ENCODE assay signal across 8 cellular contexts in the genomic region with DNA sequence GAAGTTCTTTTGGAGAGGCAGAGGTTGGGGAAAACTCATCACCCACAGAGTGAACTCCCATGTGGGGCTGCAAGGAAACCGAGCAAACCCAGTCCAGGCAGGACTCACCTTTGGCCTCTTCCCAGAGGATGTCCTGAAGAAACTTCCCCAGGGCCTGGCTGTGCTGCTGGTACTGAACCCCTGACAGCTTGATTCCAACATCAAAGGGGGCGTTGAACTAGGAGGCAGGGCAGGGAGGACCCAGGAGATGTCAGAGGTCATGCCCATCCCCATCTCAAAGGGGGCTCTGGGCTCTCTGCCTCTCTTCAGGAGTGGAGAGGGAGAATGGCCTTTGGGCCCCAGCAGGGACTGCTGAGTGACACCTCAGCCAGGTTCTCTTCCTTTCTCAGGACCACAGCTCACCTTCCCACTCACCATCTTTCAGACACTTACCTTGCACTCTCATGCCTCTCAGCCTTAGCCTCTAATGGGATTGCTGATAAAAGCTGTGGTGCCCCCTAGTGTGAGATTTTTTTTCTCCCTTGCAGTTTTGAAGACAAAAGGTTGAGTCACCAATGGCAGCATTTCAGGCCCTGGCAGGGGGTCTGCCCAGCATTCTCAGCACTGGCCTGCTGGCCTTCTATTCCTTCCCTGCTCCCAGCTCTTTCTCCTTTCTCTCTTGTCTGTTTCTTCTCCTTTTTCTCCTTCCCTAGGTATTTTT. TPM values are rescaled to one million over a fixed set of nuclear protein-coding genes. Genes with fewer than 3 reads are reported as not detected.
DNase-seq lines count a peak whose midpoint lies in the region; TF ChIP-seq lines count a peak whose summit lies in the region.

No MANE protein-coding gene starts in this region.

- H3K36me3 Mint-ChIP-seq in neural progenitor cell: peaks cover 10% of the 10 kb centered on the region

- H3K4me3 Mint-ChIP-seq in neural progenitor cell: no peak overlapping the region

- no peak for TF ChIP-seq EP300 in stomach (IDR thresholded peaks at IDR 0.05)

- DNase-seq in activated gamma-delta T cell treated with Interleukin-2 at 50 U/mL for 16 hours: peak; percentile 32
- no peak for DNase-seq in activated gamma-delta T cell (lab: John Stamatoyannopoulos, UW)
- peak; percentile 20 for DNase-seq in NCI-H524 treated with DMSO at 0.1 percent for 48 hours (lab: John Stamatoyannopoulos, UW)
- peak; percentile 61 for DNase-seq in dedifferentiated amniotic fluid mesenchymal stem cell (ENCODE audit: extremely low spot score)
- DNase-seq in neural progenitor cell (ENCODE audit: low spot score): peak; percentile 53
- DNase-seq in stomach: no peak
- no peak for DNase-seq in NCI-H2196 (lab: John Stamatoyannopoulos, UW; ENCODE audit: unreplicated experiment)
- no peak for DNase-seq in HT-29 (ENCODE audit: low spot score)

- H3K9ac ChIP-seq in neural progenitor cell: no peak overlapping the region

- WGBS in stomach, 5 donors: 14 to 65% (median 49%) methylated on average over 1 to 2 of the region's 2 CpGs

- no peaks in the 10 kb centered on the region for H3F3A ChIP-seq in neural progenitor cell (ENCODE audit: low read depth)

- intact Hi-C loops in stomach (cut with DNase I; ENCODE audit: low total_unique reads): no loop called here

- H2AFZ ChIP-seq in neural progenitor cell (replicated peaks): no peak overlapping the region

- H3K9me3 ChIP-seq in neural progenitor cell (ENCODE audit: low read depth) (no peaks in the 10 kb centered on the region), stomach (no peaks in the 10 kb centered on the region)

- H3K4me1 Mint-ChIP-seq in neural progenitor cell: peaks cover 26% of the 10 kb centered on the region

- H3K27me3 ChIP-seq in neural progenitor cell: no peaks in the 10 kb centered on the region
- H3K27me3 ChIP-seq in stomach: no peaks in the 10 kb centered on the region

- no peak for TF ChIP-seq POLR2A in stomach (IDR thresholded peaks at IDR 0.05)

- H3K27ac ChIP-seq in neural progenitor cell: no peak overlapping the region
- H3K27ac ChIP-seq in stomach: peak overlapping the region in 1 of 5 donors; percentile 10

- peak overlapping the region; percentile 72 for H3K27ac Mint-ChIP-seq in neural progenitor cell

- no peaks in the 10 kb centered on the region for H3K79me2 ChIP-seq in neural progenitor cell (ENCODE audit: low read depth)

- H3K4me1 ChIP-seq in neural progenitor cell: peaks cover 16% of the 10 kb centered on the region
- H3K4me1 ChIP-seq in stomach: peaks cover 12 to 35% (median 17%) of the 10 kb centered on the region in 4 donors

- TF ChIP-seq CTCF in neural progenitor cell (IDR thresholded peaks at IDR 0.05) (no peak), stomach (IDR thresholded peaks at IDR 0.05) (peak in 1 of 7 experiments; percentile 13)

- H3K27me3 Mint-ChIP-seq in neural progenitor cell (ENCODE audit: insufficient read depth, low read depth): peaks cover 2% of the 10 kb centered on the region

- no peak overlapping the region for H3K4me2 ChIP-seq in neural progenitor cell

- no peaks in the 10 kb centered on the region for H3K9me3 Mint-ChIP-seq in neural progenitor cell

- H3K4me3 ChIP-seq in neural progenitor cell: no peak overlapping the region
- H3K4me3 ChIP-seq in stomach: no peak overlapping the region

- H4K20me1 ChIP-seq in neural progenitor cell (ENCODE audit: low read depth): no peaks in the 10 kb centered on the region

- no peaks in the 10 kb centered on the region for H3K36me3 ChIP-seq in neural progenitor cell
- H3K36me3 ChIP-seq in stomach: peaks cover 10 to 78% (median 58%) of the 10 kb centered on the region in 4 donors

RNA-seq across cellular contexts. Expression of a gene that starts 6.0 kb away (rescaled TPM):
- total RNA-seq in neural progenitor cell (ENCODE audit: low replicate concordance): not detected in 2 replicates
- 100 to 1,000 TPM in 2 of 5 donors, 10 to 100 TPM in 1, 1 to 10 TPM in 2; 1.7 to 804 (median 90.2) TPM for total RNA-seq in stomach
- 100 to 1,000 TPM; 379 to 728 (median 383) TPM for polyA plus RNA-seq in stomach
- not detected in 2 replicates for total RNA-seq in HT-29 (2014; rRNA removed; shearing (Covaris generic))

RNA-seq across cellular contexts. Expression of a gene that starts 34.2 kb away (rescaled TPM):
- total RNA-seq in neural progenitor cell (ENCODE audit: low replicate concordance): 61.2 and 91.2 TPM in 2 replicates
- total RNA-seq in stomach: 100 to 1,000 TPM in 2 of 5 donors, 10 to 100 TPM in 3; 79.1 to 120 (median 91.0) TPM
- 100 to 1,000 TPM in 1 of 3 donors, 10 to 100 TPM in 2; 64.0 to 122 (median 99.7) TPM for polyA plus RNA-seq in stomach
- 152 and 162 TPM in 2 replicates for total RNA-seq in HT-29 (2014; rRNA removed; shearing (Covaris generic))

RNA-seq across cellular contexts. Expression of a gene that starts 38.5 kb away (rescaled TPM):
- total RNA-seq in neural progenitor cell (ENCODE audit: low replicate concordance) (11.7 and 14.9 TPM in 2 replicates), stomach (10 to 100 TPM; 15.2 to 37.5 (median 24.6) TPM)
- polyA plus RNA-seq in stomach: 10 to 100 TPM; 10.4 to 17.1 (median 14.4) TPM
- 6.7 and 6.8 TPM in 2 replicates for total RNA-seq in HT-29 (2014; rRNA removed; shearing (Covaris generic))

Comparison
In these comparisons a context has a peak if more than half of its experiments do, and no peak if none do; other contexts are left out.
1. DNase-seq: peak in activated gamma-delta T cell treated with Interleukin-2 at 50 U/mL for 16 hours (single experiment), NCI-H524 treated with DMSO at 0.1 percent for 48 hours (single experiment), dedifferentiated amniotic fluid mesenchymal stem cell (single experiment) and neural progenitor cell (single experiment); none in activated gamma-delta T cell (single experiment), stomach (single experiment), NCI-H2196 (single experiment) and HT-29 (single experiment).